13 cellular contexts compared by ENCODE assay signal in genomic region chr12:101695698-101696097, GRCh38. TPM values are rescaled to one million over a fixed set of nuclear protein-coding genes. Genes with fewer than 3 reads are reported as not detected.
DNase-seq lines count a peak whose midpoint lies in the region; ATAC-seq and TF ChIP-seq lines count a peak whose summit lies in the region.
"Had no signal": no experiment of that assay in that cellular context is flagged by ENCODE, and none has a peak within 500 bp of the region (broad histone marks: within the 10 kb centered on the region; RNA-seq: fewer than 3 reads in every experiment).

No MANE protein-coding gene starts in this region.

- H2AK5ac ChIP-seq in mesenchymal stem cell (ENCODE audit: low read length, severe bottlenecking) = no peak overlapping the region

- no peak overlapping the region for H2BK5ac ChIP-seq in mesenchymal stem cell (ENCODE audit: low read depth, low read length, poor library complexity, severe bottlenecking)

- no peak overlapping the region for H2BK12ac ChIP-seq in mesenchymal stem cell (ENCODE audit: low read length in 2 of 2)

- H2AFZ ChIP-seq in mesenchymal stem cell (ENCODE audit: low read depth, low read length) = no peak overlapping the region

- H3K18ac ChIP-seq in mesenchymal stem cell (ENCODE audit: low read depth in 1 of 2, low read length in 2 of 2) = no peak overlapping the region

- H3K4ac ChIP-seq in mesenchymal stem cell (ENCODE audit: low read depth in 1 of 2, low read length in 2 of 2) = no peak overlapping the region

- H3K4me3 ChIP-seq in AG10803 (ENCODE audit: low read length) (no peak overlapping the region), breast epithelium (no peak overlapping the region), mesenchymal stem cell (ENCODE audit: insufficient read depth in 1 of 2, low read depth in 1 of 2, low read length in 2 of 2) (no peak overlapping the region)
- H3K4me3 ChIP-seq: lung, ovary had no signal

- no peak overlapping the region for H2BK15ac ChIP-seq in mesenchymal stem cell (ENCODE audit: low read depth, poor library complexity, severe bottlenecking)

- WGBS in mesenchymal stem cell = 86% methylated on average over 1 of the region's 1 CpG

- H3K14ac ChIP-seq in mesenchymal stem cell (ENCODE audit: low read length in 2 of 2) = no peak overlapping the region

- peak overlapping the region; percentile 0 to 62 for H3K27ac ChIP-seq in breast epithelium
- no peak overlapping the region for H3K27ac ChIP-seq in mesenchymal stem cell (ENCODE audit: low read length, poor library complexity, severe bottlenecking)
- H3K27ac ChIP-seq: ovary had no signal

- intact Hi-C loops in breast epithelium (cut with DNase I; ENCODE audit: low total_unique reads) = no loop called here

- H4K91ac ChIP-seq in mesenchymal stem cell (ENCODE audit: low read length) = no peak overlapping the region

- ATAC-seq in HG02571 (IDR thresholded peaks at IDR 0.05; ENCODE audit: unreplicated experiment) = no peak
- ATAC-seq in HG02852 (IDR thresholded peaks at IDR 0.05; ENCODE audit: unreplicated experiment) = no peak
- ATAC-seq: activated CD4-positive, alpha-beta T cell treated with anti-CD3 and anti-CD28 coated beads for 36 hours; T-cell had no signal

- no peak overlapping the region for H2BK120ac ChIP-seq in mesenchymal stem cell (ENCODE audit: low read depth, low read length)

- no peaks in the 10 kb centered on the region for H3K27me3 ChIP-seq in breast epithelium
- no peaks in the 10 kb centered on the region for H3K27me3 ChIP-seq in mesenchymal stem cell (ENCODE audit: control insufficient read depth in 1 of 2, insufficient read depth in 1 of 2, low read length in 2 of 2)
- H3K27me3 ChIP-seq: ovary had no signal

- TF ChIP-seq POLR2A in breast epithelium (IDR thresholded peaks at IDR 0.05) = no peak

- H3K79me1 ChIP-seq in mesenchymal stem cell (replicated peaks; ENCODE audit: low read length, poor library complexity, severe bottlenecking) = peaks cover 7% of the 10 kb centered on the region

- H3K36me3 ChIP-seq in breast epithelium = no peaks in the 10 kb centered on the region
- no peaks in the 10 kb centered on the region for H3K36me3 ChIP-seq in mesenchymal stem cell (ENCODE audit: control insufficient read depth in 1 of 2, insufficient read depth in 2 of 2, low read depth in 1 of 2, low read length in 2 of 2)
- H3K36me3 ChIP-seq: ovary had no signal

- TF ChIP-seq CTCF in AG10803 (conservative IDR thresholded peaks at IDR 0.05; ENCODE audit: low read length) (no peak), breast epithelium (IDR thresholded peaks at IDR 0.05) (no peak)

- peaks cover 0 to 3% of the 10 kb centered on the region in 2 donors for H3K4me1 ChIP-seq in breast epithelium
- H3K4me1 ChIP-seq in mesenchymal stem cell (ENCODE audit: control insufficient read depth, insufficient read depth, low read depth, low read length) = peaks cover 8% of the 10 kb centered on the region

- H3K4me2 ChIP-seq in mesenchymal stem cell (ENCODE audit: low read length, poor library complexity, severe bottlenecking) = no peak overlapping the region

- H3K9me3 ChIP-seq in breast epithelium (no peaks in the 10 kb centered on the region), mesenchymal stem cell (ENCODE audit: control insufficient read depth, low read length) (peaks cover 3% of the 10 kb centered on the region)
- H3K9me3 ChIP-seq: ovary had no signal

- H4K8ac ChIP-seq in mesenchymal stem cell (ENCODE audit: low read length) = no peak overlapping the region

- H3K23ac ChIP-seq in mesenchymal stem cell (ENCODE audit: low read length in 2 of 2) = no peak overlapping the region

- no peak overlapping the region for H3K9ac ChIP-seq in mesenchymal stem cell (ENCODE audit: low read length)

- peak; percentile 47 for DNase-seq in AG10803 (ENCODE audit: low read depth)
- DNase-seq in M059J (ENCODE audit: low read depth) = peak; percentile 49
- DNase-seq in breast epithelium (ENCODE audit: low spot score in 2 of 2) = no peak
- peak; percentile 26 for DNase-seq in mesenchymal stem cell
- no peak for DNase-seq in NCI-H1436 treated with DMSO at 0.1 percent for 48 hours (lab: John Stamatoyannopoulos, UW)
- no peak for DNase-seq in NCI-H82 treated with DMSO at 0.1 percent for 48 hours (lab: John Stamatoyannopoulos, UW; ENCODE audit: unreplicated experiment)
- DNase-seq: activated CD4-positive, alpha-beta T cell treated with anti-CD3 and anti-CD28 coated beads for 36 hours; activated T-cell treated with anti-CD3 and anti-CD28 coated beads, Interleukin-2, amount 50 U/mL, for 1 hour; ovary; T-cell had no signal

RNA-seq across cellular contexts. Expression of gene CHPT1, which starts 1.7 kb away (rescaled TPM):
- 28.6 and 34.6 TPM in 2 replicates for total RNA-seq in M059J (2014; rRNA removed; shearing (Covaris generic))
- total RNA-seq in breast epithelium = 100 to 1,000 TPM; 148 to 334 (median 278) TPM
- polyA plus RNA-seq in mesenchymal stem cell (2013, experiment 1 of 2) = 29.9 TPM
- polyA plus RNA-seq in mesenchymal stem cell (2013, experiment 2 of 2) = 31.3 TPM

RNA-seq across cellular contexts. Expression of gene SYCP3, which starts 43.6 kb away (rescaled TPM):
- total RNA-seq in M059J (2014; rRNA removed; shearing (Covaris generic)) = 0.76 TPM in 1 of 2 replicates, not detected in the other
- under 1 TPM in 2 of 3 donors, not detected in 1; 0.16 to 0.33 TPM for total RNA-seq in breast epithelium
- 0.03 TPM for polyA plus RNA-seq in mesenchymal stem cell (2013, experiment 1 of 2)
- polyA plus RNA-seq in mesenchymal stem cell (2013, experiment 2 of 2) = 0.10 TPM
- total RNA-seq: ovary had no signal

Comparison
In these comparisons a context has a peak if more than half of its experiments do, and no peak if none do; other contexts are left out.
1. DNase-seq: peak in AG10803 (single experiment), M059J (single experiment) and mesenchymal stem cell (single experiment); none in breast epithelium (0 of 2), NCI-H1436 treated with DMSO at 0.1 percent for 48 hours (single experiment) and NCI-H82 treated with DMSO at 0.1 percent for 48 hours (single experiment).